Comparison of ENCODE assay signal across 8 cellular contexts in genomic region chr16:69725480-69726312, GRCh38. TPM values are rescaled to one million over a fixed set of nuclear protein-coding genes. Genes with fewer than 3 reads are reported as not detected.
DNase-seq lines count a peak whose midpoint lies in the region; ATAC-seq and TF ChIP-seq lines count a peak whose summit lies in the region.

No MANE protein-coding gene starts in this region.

- H3K27me3 Mint-ChIP-seq in natural killer cell treated with Interleukin-12 subunit alpha and Interleukin-12 subunit beta and Interleukin-15 and Interleukin-18, amount 100 ng/mL, for 72 hours: no peaks in the 10 kb centered on the region

- H3K27me3 ChIP-seq in BJ (ENCODE audit: control insufficient read depth, insufficient read depth, low read length): no peaks in the 10 kb centered on the region
- H3K27me3 ChIP-seq in MM.1S (replicated peaks; ENCODE audit: insufficient read depth, low read length): no peaks in the 10 kb centered on the region

- peak overlapping the region; percentile 98 for H3K4me3 Mint-ChIP-seq in natural killer cell treated with Interleukin-12 subunit alpha and Interleukin-12 subunit beta and Interleukin-15 and Interleukin-18, amount 100 ng/mL, for 72 hours

- no peaks in the 10 kb centered on the region for H3K36me3 Mint-ChIP-seq in natural killer cell treated with Interleukin-12 subunit alpha and Interleukin-12 subunit beta and Interleukin-15 and Interleukin-18, amount 100 ng/mL, for 72 hours

- H3F3A ChIP-seq in MM.1S (ENCODE audit: insufficient read depth, low read length): peaks cover 3% of the 10 kb centered on the region; the same call in 1 of the 2 replicates

- peak overlapping the region; percentile 96 for H3K4me2 ChIP-seq in MM.1S (ENCODE audit: low read depth, low read length)

- H3K9me3 Mint-ChIP-seq in natural killer cell treated with Interleukin-12 subunit alpha and Interleukin-12 subunit beta and Interleukin-15 and Interleukin-18, amount 100 ng/mL, for 72 hours: no peaks in the 10 kb centered on the region

- DNase-seq in BJ (ENCODE audit: low read depth): no peak
- DNase-seq in MM.1S: no peak
- DNase-seq in coronary artery (ENCODE audit: low spot score): no peak
- no peak for DNase-seq in natural killer cell treated with Interleukin-12 subunit alpha and Interleukin-12 subunit beta and Interleukin-15 and Interleukin-18, amount 100 ng/mL, for 72 hours (ENCODE audit: low spot score)
- no peak for DNase-seq in NCI-H146 (lab: John Stamatoyannopoulos, UW)
- no peak for DNase-seq in G401 (ENCODE audit: low spot score)

- no peak for TF ChIP-seq CTCF in BJ (IDR thresholded peaks at IDR 0.05; ENCODE audit: insufficient read depth, low read depth, low read length)
- no peak for TF ChIP-seq CTCF in MM.1S (IDR thresholded peaks at IDR 0.05; ENCODE audit: low read length)
- TF ChIP-seq CTCF in coronary artery (IDR thresholded peaks at IDR 0.05): no peak

- H3K27ac ChIP-seq in MM.1S (ENCODE audit: low read length): peak overlapping the region; percentile 64; the same call in 1 of the 2 replicates
- peak overlapping the region; percentile 77 to 88 for H3K27ac ChIP-seq in coronary artery

- H3K9me3 ChIP-seq in MM.1S (replicated peaks; ENCODE audit: insufficient read depth, low read length): no peaks in the 10 kb centered on the region

- H3K4me1 ChIP-seq in MM.1S (ENCODE audit: low read length): peaks cover 15% of the 10 kb centered on the region

- H3K9me2 ChIP-seq in MM.1S (replicated peaks; ENCODE audit: insufficient read depth, low read length): no peaks in the 10 kb centered on the region

- CTCF ChIA-PET in BJ (lab: Yijun Ruan, JAX): interaction anchor here (0.8 to 2.7 kb wide), 8 partner anchors 10 to 1205 kb away, joined by 3 to 12 read pairs (median 5); partner anchors contain the start of gene NOB1

- H4K20me1 ChIP-seq in MM.1S (ENCODE audit: insufficient read depth, low read length): no peaks in the 10 kb centered on the region

- peak overlapping the region; percentile 53 for H3K9ac ChIP-seq in MM.1S (ENCODE audit: low read length)

- in situ Hi-C loops in G401 (cut with HindIII; ENCODE audit: low sequenced_read_pairs): no loop called here

- peak overlapping the region; percentile 97 to 98 for H3K27ac Mint-ChIP-seq in natural killer cell treated with Interleukin-12 subunit alpha and Interleukin-12 subunit beta and Interleukin-15 and Interleukin-18, amount 100 ng/mL, for 72 hours

- peaks cover 21 to 24% of the 10 kb centered on the region in 2 donors for H3K4me1 Mint-ChIP-seq in natural killer cell treated with Interleukin-12 subunit alpha and Interleukin-12 subunit beta and Interleukin-15 and Interleukin-18, amount 100 ng/mL, for 72 hours (ENCODE audit: low read depth in 2 of 2)

- peak overlapping the region; percentile 96 for H2AFZ ChIP-seq in MM.1S (ENCODE audit: low read length)

- H3K79me2 ChIP-seq in MM.1S (ENCODE audit: low read length): no peaks in the 10 kb centered on the region

- POLR2A ChIA-PET in BJ (lab: Charles Lee): interaction anchor here (0.6 kb wide), 1 partner anchor 283 kb away, joined by 9 read pairs; no protein-coding TSS in a partner anchor

- peak overlapping the region; percentile 51 for H3K4me3 ChIP-seq in BJ (ENCODE audit: low read depth, low read length)
- peak overlapping the region; percentile 78 for H3K4me3 ChIP-seq in MM.1S (ENCODE audit: low read length)
- H3K4me3 ChIP-seq in coronary artery: peak overlapping the region; percentile 77

- H3K36me3 ChIP-seq in BJ (ENCODE audit: control insufficient read depth, insufficient read depth, low read length) (peaks cover 5% of the 10 kb centered on the region; the same call in 1 of the 2 replicates), MM.1S (replicated peaks; ENCODE audit: insufficient read depth, low read length) (no peaks in the 10 kb centered on the region)

- ATAC-seq in natural killer cell treated with Interleukin-12 subunit alpha and Interleukin-12 subunit beta and Interleukin-15 and Interleukin-18, amount 100 ng/mL, for 72 hours: no peak
- no peak for ATAC-seq in GM19467 (IDR thresholded peaks at IDR 0.05; ENCODE audit: unreplicated experiment)
- ATAC-seq in HG02642 (IDR thresholded peaks at IDR 0.05; ENCODE audit: poor library complexity, unreplicated experiment): no peak

RNA-seq across cellular contexts. Expression of gene NQO1, which starts 0.7 kb away (rescaled TPM):
- polyA plus RNA-seq in BJ (2011; rRNA removed): 706 and 731 TPM in 2 replicates
- 123 and 176 TPM in 2 replicates for polyA minus RNA-seq in BJ (2011; rRNA and poly(A)+ RNA removed)
- 10 to 100 TPM; 15.6 to 29.2 TPM for total RNA-seq in natural killer cell treated with Interleukin-12 subunit alpha and Interleukin-12 subunit beta and Interleukin-15 and Interleukin-18, amount 100 ng/mL, for 72 hours
- total RNA-seq in G401 (2014; rRNA removed; shearing (Covaris generic)): 380 and 386 TPM in 2 replicates

RNA-seq across cellular contexts. Expression of gene NOB1, which starts 29.0 kb away (rescaled TPM):
- polyA plus RNA-seq in BJ (2011; rRNA removed): 64.3 and 73.1 TPM in 2 replicates
- 57.7 and 81.8 TPM in 2 replicates for polyA minus RNA-seq in BJ (2011; rRNA and poly(A)+ RNA removed)
- 100 to 1,000 TPM in 1 of 2 donors, 10 to 100 TPM in 1; 61.6 to 119 TPM for total RNA-seq in natural killer cell treated with Interleukin-12 subunit alpha and Interleukin-12 subunit beta and Interleukin-15 and Interleukin-18, amount 100 ng/mL, for 72 hours
- total RNA-seq in G401 (2014; rRNA removed; shearing (Covaris generic)): 134 and 158 TPM in 2 replicates

RNA-seq across cellular contexts. Expression of gene WWP2, which starts 36.4 kb away (rescaled TPM):
- 9.4 and 16.8 TPM in 2 replicates for polyA plus RNA-seq in BJ (2011; rRNA removed)
- 15.1 and 29.8 TPM in 2 replicates for polyA minus RNA-seq in BJ (2011; rRNA and poly(A)+ RNA removed)
- total RNA-seq in natural killer cell treated with Interleukin-12 subunit alpha and Interleukin-12 subunit beta and Interleukin-15 and Interleukin-18, amount 100 ng/mL, for 72 hours: 10 to 100 TPM; 82.8 to 93.2 TPM
- 12.4 and 24.3 TPM in 2 replicates for total RNA-seq in G401 (2014; rRNA removed; shearing (Covaris generic))

Comparison
In these comparisons a context has a peak if more than half of its experiments do, and no peak if none do; other contexts are left out.
1. RNA of gene NQO1, which starts 0.7 kb away (total RNA-seq): 380 to 386 TPM in G401; 15.6 to 29.2 TPM in natural killer cell treated with Interleukin-12 subunit alpha and Interleukin-12 subunit beta and Interleukin-15 and Interleukin-18, amount 100 ng/mL, for 72 hours; every median in the first group is over 10 times any median in the second.
2. Peak in every context shown above with its lines, with median percentiles within 50 percentile points of each other: H3K4me3 ChIP-seq.